ENCODE assay signal across 23 cellular contexts in the genomic region with DNA sequence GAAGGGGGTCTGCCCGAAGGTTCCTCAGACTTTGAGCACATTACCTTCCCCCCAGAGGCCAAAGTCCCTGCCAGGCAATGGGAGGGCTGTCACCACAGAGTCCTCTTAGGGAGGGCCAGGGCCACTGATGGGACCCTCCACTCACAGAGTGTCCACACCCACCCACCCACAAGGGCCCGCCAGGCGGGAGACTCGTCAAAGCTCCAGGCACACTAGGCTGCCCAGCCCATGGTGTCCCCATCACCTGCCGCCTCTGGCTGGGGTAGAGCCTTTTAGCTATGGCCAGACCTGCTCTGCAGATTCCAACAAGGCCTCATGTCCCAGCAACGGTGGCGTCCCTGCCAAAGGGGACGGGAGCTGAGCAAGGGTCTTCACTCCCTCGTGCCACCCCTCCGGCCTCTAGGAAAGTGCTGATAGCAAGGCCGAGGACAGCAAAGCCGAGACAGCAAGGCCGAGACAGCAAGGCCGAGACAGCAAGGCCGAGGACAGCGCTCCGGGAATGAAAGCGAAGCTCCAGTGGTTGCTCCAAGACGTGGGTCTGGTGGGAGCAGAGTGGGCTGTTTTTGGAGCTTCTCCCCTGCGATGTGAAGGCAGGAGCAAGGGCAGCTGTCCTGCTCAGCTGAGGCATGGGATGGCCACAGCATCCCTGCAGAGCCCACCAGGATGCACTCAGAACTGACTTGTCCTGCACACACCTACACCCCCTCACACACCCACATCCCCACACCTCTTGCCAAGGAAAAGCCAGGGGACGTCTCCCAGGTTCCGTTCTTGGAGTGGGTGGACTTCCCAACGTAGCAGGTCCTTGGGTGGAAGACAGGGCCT.
"Had no signal": no experiment of that assay in that cellular context is flagged by ENCODE, and none has a peak within 500 bp of the region (broad histone marks: within the 10 kb centered on the region; RNA-seq: fewer than 3 reads in every experiment).

No MANE protein-coding gene starts in this region.

- H3K27me3 ChIP-seq: colonic mucosa, neutrophil, testis, transverse colon had no signal

- H3K4me1 ChIP-seq: colonic mucosa, esophagus squamous epithelium, testis, transverse colon had no signal

- ATAC-seq: activated CD8-positive, alpha-beta T cell treated with anti-CD3 and anti-CD28 coated beads for 36 hours; activated naive CD8-positive, alpha-beta T cell treated with anti-CD3 and anti-CD28 coated beads, Interleukin-2, amount 50 U/mL, for 24 hours; left colon had no signal

- DNase-seq: activated CD4-positive, alpha-beta T cell treated with anti-CD3 and anti-CD28 coated beads for 1 hour; activated CD4-positive, alpha-beta T cell treated with anti-CD3 and anti-CD28 coated beads, Interleukin-2, amount 50 U/mL, for 1 hour; activated CD8-positive, alpha-beta T cell treated with anti-CD3 and anti-CD28 coated beads for 36 hours; activated naive CD8-positive, alpha-beta T cell treated with anti-CD3 and anti-CD28 coated beads, Interleukin-2, amount 50 U/mL, for 24 hours; activated T-cell treated with anti-CD3 and anti-CD28 coated beads, Interleukin-2, amount 50 U/mL, for 48 hours; amygdala; colonic mucosa; effector CD8-positive, alpha-beta T cell; esophagus squamous epithelium; foreskin melanocyte; left colon; mesendoderm; stimulated activated CD4-positive, alpha-beta T cell treated with anti-CD3 and anti-CD28 coated beads, Interleukin-2, amount 100 ng/mL, for 48 hours; stimulated activated naive CD4-positive, alpha-beta T cell treated with Interleukin-2 at 50 U/mL for 16 hours; T-helper 2 cell; testis; transverse colon had no signal

- H3K9me3 ChIP-seq: colonic mucosa, neutrophil, testis had no signal

- H3K36me3 ChIP-seq: colonic mucosa, esophagus squamous epithelium, neutrophil, transverse colon had no signal

- H3K4me3 ChIP-seq: colonic mucosa, esophagus squamous epithelium, lung, testis, transverse colon had no signal

- FAIRE-seq: endometrium, islet of Langerhans, urothelium cell line had no signal

- H3K27ac ChIP-seq: colonic mucosa, epithelial cell of prostate, esophagus squamous epithelium, neutrophil, testis, transverse colon had no signal
